21 cellular contexts compared by ENCODE assay signal in the genomic region with DNA sequence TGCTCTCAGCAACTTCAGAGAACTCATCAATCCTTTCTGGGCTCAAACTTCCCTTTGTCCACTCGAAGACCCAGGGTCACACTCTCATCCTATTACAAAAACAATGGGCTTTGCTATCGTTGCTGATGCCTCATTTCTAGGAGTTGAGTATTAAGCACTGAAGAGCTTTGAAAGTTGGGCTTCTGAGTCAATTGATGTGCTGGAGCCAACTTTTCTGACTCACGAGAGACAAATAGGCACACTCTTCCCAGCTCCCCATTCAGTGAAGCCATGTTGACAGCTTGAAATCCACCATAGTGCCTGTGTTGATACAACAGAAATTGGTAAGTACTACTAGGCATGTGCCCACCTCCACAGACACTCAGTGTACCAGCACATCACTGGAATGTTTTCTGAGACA.
DNase-seq lines count a peak whose midpoint lies in the region; ATAC-seq and TF ChIP-seq lines count a peak whose summit lies in the region.
"Had no signal": no experiment of that assay in that cellular context is flagged by ENCODE, and none has a peak within 500 bp of the region (broad histone marks: within the 10 kb centered on the region; RNA-seq: fewer than 3 reads in every experiment).

No MANE protein-coding gene starts in this region.

- in situ Hi-C loops in brain microvascular endothelial cell (cut with HindIII; ENCODE audit: low pct_ligation_motif_present, low sequenced_read_pairs), result no loop called here

- H3K36me3 ChIP-seq in brain microvascular endothelial cell (replicated peaks), result no peaks in the 10 kb centered on the region
- H3K36me3 ChIP-seq: HAP-1, thyroid gland had no signal

- no peak for ATAC-seq in HG02970 (IDR thresholded peaks at IDR 0.05; ENCODE audit: low FRiP score, unreplicated experiment)
- ATAC-seq: stimulated activated effector memory CD8-positive, alpha-beta T cell treated with anti-CD3 and anti-CD28 coated beads, Interleukin-12 subunit alpha, Interleukin-12 subunit beta, amount 100 ng/mL, for 72 hours had no signal

- H3K4me3 ChIP-seq in brain microvascular endothelial cell (ENCODE audit: low read depth, low read length), result no peak overlapping the region
- H3K4me3 ChIP-seq: HAP-1, lung, thyroid gland had no signal

- H3K27me3 ChIP-seq in brain microvascular endothelial cell (replicated peaks), result no peaks in the 10 kb centered on the region
- H3K27me3 ChIP-seq: thyroid gland had no signal

- H3K27ac ChIP-seq in brain microvascular endothelial cell, result no peak overlapping the region
- H3K27ac ChIP-seq: KMS-11, thyroid gland had no signal

- DNase-seq in AG20443 (ENCODE audit: low spot score) (peak; percentile 50), HCEC 1CT (peak; percentile 18), brain microvascular endothelial cell (peak; percentile 7), myocyte (ENCODE audit: low read depth) (peak; percentile 43), SKM-1 treated with dmso at 0.1 percent for 144 hours (lab: John Stamatoyannopoulos, UW; ENCODE audit: unreplicated experiment) (no peak)
- DNase-seq in central memory CD4-positive, alpha-beta T cell, result no peak
- no peak for DNase-seq in stimulated activated CD4-positive, alpha-beta T cell treated with anti-CD3 and anti-CD28 coated beads, Interleukin-12 subunit alpha, Interleukin-12 subunit beta, amount 100 ng/mL, for 4 hours
- DNase-seq: activated CD4-positive, alpha-beta T cell treated with anti-CD3 and anti-CD28 coated beads, Interleukin-2, amount 50 U/mL, for 1 hour; activated naive CD4-positive, alpha-beta T cell; aorta; effector memory CD4-positive, alpha-beta T cell; hippocampal formation; NCI-H1092; NCI-H2029 treated with DMSO at 0.1 percent for 48 hours; NCI-H446; thyroid gland had no signal

- no peak for TF ChIP-seq CTCF in brain microvascular endothelial cell (IDR thresholded peaks at IDR 0.05; ENCODE audit: low read depth, low read length, missing control alignments)

Comparison
In these comparisons a context has a peak if more than half of its experiments do, and no peak if none do; other contexts are left out.
1. DNase-seq: peak in AG20443 (single experiment), HCEC 1CT (single experiment), brain microvascular endothelial cell (single experiment) and myocyte (single experiment); none in central memory CD4-positive, alpha-beta T cell (single experiment), stimulated activated CD4-positive, alpha-beta T cell treated with anti-CD3 and anti-CD28 coated beads, Interleukin-12 subunit alpha, Interleukin-12 subunit beta, amount 100 ng/mL, for 4 hours (single experiment) and SKM-1 treated with dmso at 0.1 percent for 144 hours (single experiment).